In the genomic region with DNA sequence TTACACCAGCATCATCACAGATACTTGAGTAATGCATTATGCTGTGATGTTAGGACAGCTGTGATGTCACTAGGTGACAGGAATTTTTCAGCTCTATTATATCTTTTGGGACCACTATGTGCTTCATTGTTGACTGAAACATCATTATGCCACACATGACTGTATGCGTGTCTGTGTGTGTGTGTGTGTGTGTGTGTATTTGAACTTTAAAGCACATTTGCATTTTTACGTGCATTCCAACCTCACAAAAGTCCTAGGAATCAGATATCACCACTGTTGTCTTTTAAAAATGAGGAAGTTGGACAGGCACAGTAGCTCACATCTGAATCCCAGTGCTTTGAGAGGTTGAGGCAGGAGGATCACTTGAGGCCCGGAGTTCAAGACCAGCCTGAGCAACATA, we compare ENCODE assay signal across 17 cellular contexts.
DNase-seq lines count a peak whose midpoint lies in the region; ATAC-seq, FAIRE-seq and TF ChIP-seq lines count a peak whose summit lies in the region.
"Had no signal": no experiment of that assay in that cellular context is flagged by ENCODE, and none has a peak within 500 bp of the region (broad histone marks: within the 10 kb centered on the region; RNA-seq: fewer than 3 reads in every experiment).

No MANE protein-coding gene starts in this region.

- no peaks in the 10 kb centered on the region for H3K27me3 ChIP-seq in GM12878 (replicated peaks in 1 of 2; ENCODE audit: control insufficient read depth in 2 of 2, insufficient read depth in 2 of 2, low read length in 1 of 2)
- H3K27me3 ChIP-seq: BLaER1 treated with 17β-estradiol and CSF1 and Interleukin-3, amounts not matched to agents 10 nM and 100 nM had no signal

- H3K36me3 Mint-ChIP-seq in T-cell: no peaks in the 10 kb centered on the region
- H3K36me3 Mint-ChIP-seq: CD4-positive, alpha-beta memory T cell had no signal

- TF ChIP-seq POLR2A in GM12878 (IDR thresholded peaks at IDR 0.05; ENCODE audit: low read depth, low read length): no peak

- no peaks in the 10 kb centered on the region for H3K9me3 Mint-ChIP-seq in T-cell

- no peak overlapping the region for H3K4me3 Mint-ChIP-seq in T-cell
- H3K4me3 Mint-ChIP-seq: CD4-positive, alpha-beta memory T cell had no signal

- BruUV-seq in GM12878 (replicated peaks; lab: Mats Ljungman, UMichigan): no TSS peak

- H3K36me3 ChIP-seq in GM12878 (ENCODE audit: control insufficient read depth in 2 of 2, insufficient read depth in 2 of 2, low read length in 1 of 2): no peaks in the 10 kb centered on the region
- H3K36me3 ChIP-seq: BLaER1 treated with 17β-estradiol and CSF1 and Interleukin-3, amounts not matched to agents 10 nM and 100 nM had no signal

- CTCF ChIA-PET in GM12878 (lab: Yijun Ruan, JAX): interaction anchor here (1.0 kb wide), 1 partner anchor 10 kb away, joined by 3 read pairs; no protein-coding TSS in a partner anchor
- CTCF ChIA-PET in T-cell (lab: Charles Lee): no interaction called here

- no peak overlapping the region for H3K4me2 ChIP-seq in GM12878 (ENCODE audit: control insufficient read depth, insufficient read depth)
- H3K4me2 ChIP-seq: BLaER1 treated with 17β-estradiol and CSF1 and Interleukin-3, amounts not matched to agents 10 nM and 100 nM had no signal

- H3K9me3 ChIP-seq in GM12878 (replicated peaks; ENCODE audit: control insufficient read depth, insufficient read depth, low read length): no peaks in the 10 kb centered on the region
- H3K9me3 ChIP-seq: BLaER1 treated with 17β-estradiol and CSF1 and Interleukin-3, amounts not matched to agents 10 nM and 100 nM had no signal

- RAD21 ChIA-PET in GM12878 (lab: Charles Lee; ENCODE audit: unreplicated experiment): no interaction called here

- TF ChIP-seq CTCF in GM12878 (IDR thresholded peaks at IDR 0.05 in 2 of 3, conservative IDR thresholded peaks at IDR 0.05 in 1 of 3; ENCODE audit: control insufficient read depth in 2 of 3, extremely low read depth in 1 of 3, insufficient read depth in 1 of 3, low read depth in 3 of 3, low read length in 3 of 3): no peak

- no peak overlapping the region for H2AFZ ChIP-seq in GM12878 (ENCODE audit: control insufficient read depth, low read depth, low read length)

- ATAC-seq in GM12878 (no peak), T-cell (replicated peaks in 1 of 4) (no peak)

- H3K27ac Mint-ChIP-seq in T-cell: no peak overlapping the region
- H3K27ac Mint-ChIP-seq: CD4-positive, alpha-beta memory T cell had no signal

- H3K27me3 Mint-ChIP-seq in T-cell: peaks cover 0 to 4% of the 10 kb centered on the region in 2 donors
- H3K27me3 Mint-ChIP-seq: CD4-positive, alpha-beta memory T cell had no signal

- intact Hi-C loops in GM12878 (cut with micrococcal nuclease; ENCODE audit: unreplicated experiment): no loop called here

- 36% methylated on average over 3 of the region's 3 CpGs for WGBS in GM12878 (ENCODE audit: insufficient coverage, insufficient replicate concordance, low lambda C conversion rate, missing lambda C conversion rate)

- no peak overlapping the region for H3K9ac ChIP-seq in GM12878 (ENCODE audit: control insufficient read depth, insufficient read depth, low read length)
- H3K9ac ChIP-seq: BLaER1 treated with 17β-estradiol and CSF1 and Interleukin-3, amounts not matched to agents 10 nM and 100 nM had no signal

- peak; percentile 15 for DNase-seq in NCI-H2029 (lab: John Stamatoyannopoulos, UW)
- no peak for DNase-seq in NCI-H2029 treated with DMSO at 0.1 percent for 48 hours (lab: John Stamatoyannopoulos, UW)
- peak; percentile 35 for DNase-seq in NCI-H748 (lab: John Stamatoyannopoulos, UW; ENCODE audit: unreplicated experiment)
- DNase-seq in GM12878 (ENCODE audit: low read depth, low spot score): no peak
- no peak for DNase-seq in NOMO-1 (lab: John Stamatoyannopoulos, UW; ENCODE audit: unreplicated experiment in 2 of 2)
- DNase-seq in NCI-H1105 (lab: John Stamatoyannopoulos, UW): no peak
- DNase-seq in T-cell: no peak
- DNase-seq: 8988T; CD4-positive, alpha-beta memory T cell; NCI-H1092 treated with DMSO at 0.1 percent for 48 hours; NCI-H82; SHP77 treated with DMSO at 0.1 percent for 48 hours had no signal

- no peaks in the 10 kb centered on the region for H3K79me2 ChIP-seq in GM12878 (ENCODE audit: control insufficient read depth, insufficient read depth, low read length)

- no peaks in the 10 kb centered on the region for H3K4me1 ChIP-seq in GM12878 (ENCODE audit: control insufficient read depth, insufficient read depth, low read length)

- in situ Hi-C loops in GM12878 (cut with MboI): no loop called here

- no peak overlapping the region for H3K27ac ChIP-seq in GM12878 (ENCODE audit: control insufficient read depth, insufficient read depth)
- H3K27ac ChIP-seq: BLaER1 treated with 17β-estradiol and CSF1 and Interleukin-3, amounts not matched to agents 10 nM and 100 nM; RWPE1 had no signal

- no peaks in the 10 kb centered on the region for H3K4me1 Mint-ChIP-seq in T-cell
- H3K4me1 Mint-ChIP-seq: CD4-positive, alpha-beta memory T cell had no signal

- POLR2A ChIA-PET in GM12878 (lab: Charles Lee) (no interaction called here), T-cell (lab: Charles Lee) (no interaction called here)

- H4K20me1 ChIP-seq in GM12878 (ENCODE audit: control insufficient read depth, insufficient read depth): no peaks in the 10 kb centered on the region
- H4K20me1 ChIP-seq: BLaER1 treated with 17β-estradiol and CSF1 and Interleukin-3, amounts not matched to agents 10 nM and 100 nM had no signal

- TF ChIP-seq EP300 in GM12878 (IDR thresholded peaks at IDR 0.05; ENCODE audit: borderline replicate concordance in 1 of 2, control insufficient read depth in 1 of 2, low read depth in 2 of 2, low read length in 2 of 2): no peak

- no peak overlapping the region for H3K4me3 ChIP-seq in GM12878
- H3K4me3 ChIP-seq: BLaER1 treated with 17β-estradiol and CSF1 and Interleukin-3, amounts not matched to agents 10 nM and 100 nM; SK-N-MC had no signal

- TF ChIP-seq RAD21 in GM12878 (IDR thresholded peaks at IDR 0.05; ENCODE audit: insufficient read depth, low read depth, low read length): no peak

- peak; percentile 41 for FAIRE-seq in GM12878 (lab: Jason Lieb, UNC)
- FAIRE-seq: G401.6, GM18507 had no signal

- SMC1A ChIA-PET in GM12878 (lab: Charles Lee; ENCODE audit: uncharacterized antibody, unreplicated experiment): interaction anchor here (1.6 kb wide), 1 partner anchor 220 kb away, joined by 5 read pairs; no protein-coding TSS in a partner anchor

TF ChIP-seq in GM12878, 131 proteins besides CTCF, POLR2A, EP300 and RAD21:
- TF ChIP-seq ZZZ3 (IDR thresholded peaks at IDR 0.05; ENCODE audit: control insufficient read depth, insufficient read length, low read depth): no peak
- no peak for TF ChIP-seq PBX3 (IDR thresholded peaks at IDR 0.05; ENCODE audit: insufficient replicate concordance, low read depth, low read length)
- TF ChIP-seq HDAC6 (IDR thresholded peaks at IDR 0.05; ENCODE audit: unreplicated experiment): no peak
- TF ChIP-seq JUND (IDR thresholded peaks at IDR 0.05; ENCODE audit: low read depth, low read length): no peak
- TF ChIP-seq RELA (IDR thresholded peaks at IDR 0.05; ENCODE audit: borderline replicate concordance, partially characterized antibody): no peak

Comparison
In these comparisons a context has a peak if more than half of its experiments do, and no peak if none do; other contexts are left out.
1. DNase-seq: peak in NCI-H2029 (single experiment) and NCI-H748 (single experiment); none in NCI-H2029 treated with DMSO at 0.1 percent for 48 hours (single experiment), GM12878 (single experiment), NOMO-1 (0 of 2), NCI-H1105 (single experiment) and T-cell (0 of 34).